ENCODE assay signal across 19 cellular contexts in the genomic region with DNA sequence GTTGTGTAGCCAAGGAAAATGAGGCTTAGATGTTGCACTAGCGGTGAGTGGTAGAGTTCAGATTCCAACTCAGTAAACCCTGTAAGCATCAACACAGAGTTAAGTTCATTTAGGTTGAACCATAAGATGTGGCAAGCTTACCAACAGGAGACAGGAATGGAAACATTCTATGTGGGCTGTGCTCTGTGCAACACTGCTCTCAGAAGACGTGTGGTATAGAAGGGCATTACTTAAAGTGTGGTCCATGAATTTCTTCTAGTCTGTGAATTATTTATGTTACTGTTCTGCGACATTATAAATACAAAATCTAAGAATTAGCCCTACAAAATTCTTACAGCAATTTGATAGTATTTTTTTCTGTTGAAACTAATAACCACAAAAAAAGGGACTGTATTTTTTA.
"Had no signal": no experiment of that assay in that cellular context is flagged by ENCODE, and none has a peak within 500 bp of the region (broad histone marks: within the 10 kb centered on the region; RNA-seq: fewer than 3 reads in every experiment).

No MANE protein-coding gene starts in this region.

- H3K4me3 ChIP-seq: body of pancreas, cardiac muscle cell, left lung, lung, sigmoid colon, smooth muscle cell, thoracic aorta, upper lobe of left lung had no signal

- H3K27me3 ChIP-seq: body of pancreas, cardiac muscle cell, left lung, sigmoid colon, upper lobe of left lung had no signal

- H3K36me3 ChIP-seq: cardiac muscle cell, left lung, sigmoid colon, thoracic aorta, upper lobe of left lung had no signal

- H3K4me2 ChIP-seq: smooth muscle cell had no signal

- H3K4me1 Mint-ChIP-seq: activated naive CD4-positive, alpha-beta T cell treated with anti-CD3 and anti-CD28 coated beads, Interleukin-2, amount 10 ng/mL, durations not matched to agents 7 days and 5 days; naive thymus-derived CD4-positive, alpha-beta T cell had no signal

- H3K9me3 ChIP-seq: body of pancreas, sigmoid colon, thoracic aorta, upper lobe of left lung had no signal

- DNase-seq: activated CD4-positive, alpha-beta memory T cell treated with anti-CD3 and anti-CD28 coated beads for 36 hours; activated CD4-positive, alpha-beta T cell treated with anti-CD3 and anti-CD28 coated beads for 48 hours; activated CD4-positive, CD25-positive, alpha-beta regulatory T cell; activated effector memory CD4-positive, alpha-beta T cell treated with anti-CD3 and anti-CD28 coated beads, Interleukin-2, amount 50 U/mL, for 16 hours; activated naive CD4-positive, alpha-beta T cell treated with anti-CD3 and anti-CD28 coated beads, Interleukin-2, amount 10 ng/mL, durations not matched to agents 7 days and 5 days; anterior cingulate cortex; body of pancreas; left lung; naive thymus-derived CD4-positive, alpha-beta T cell; sigmoid colon; stimulated activated CD4-positive, alpha-beta T cell treated with anti-CD3 and anti-CD28 coated beads, Interleukin-2, amount 100 ng/mL, for 48 hours; stimulated activated naive CD4-positive, alpha-beta T cell; T-helper 1 cell; upper lobe of left lung had no signal

- H3K27ac Mint-ChIP-seq: activated CD4-positive, alpha-beta memory T cell treated with anti-CD3 and anti-CD28 coated beads for 36 hours; activated naive CD4-positive, alpha-beta T cell treated with anti-CD3 and anti-CD28 coated beads, Interleukin-2, amount 10 ng/mL, durations not matched to agents 7 days and 5 days; naive thymus-derived CD4-positive, alpha-beta T cell had no signal

- FAIRE-seq: endometrium had no signal

- H3K27me3 Mint-ChIP-seq: activated CD4-positive, alpha-beta memory T cell treated with anti-CD3 and anti-CD28 coated beads for 36 hours; activated naive CD4-positive, alpha-beta T cell treated with anti-CD3 and anti-CD28 coated beads, Interleukin-2, amount 10 ng/mL, durations not matched to agents 7 days and 5 days; naive thymus-derived CD4-positive, alpha-beta T cell had no signal

- H3K27ac ChIP-seq: body of pancreas, cardiac muscle cell, left lung, sigmoid colon, thoracic aorta, upper lobe of left lung had no signal

- H3K4me3 Mint-ChIP-seq: activated CD4-positive, alpha-beta memory T cell treated with anti-CD3 and anti-CD28 coated beads for 36 hours; activated naive CD4-positive, alpha-beta T cell treated with anti-CD3 and anti-CD28 coated beads, Interleukin-2, amount 10 ng/mL, durations not matched to agents 7 days and 5 days; naive thymus-derived CD4-positive, alpha-beta T cell had no signal

- H3K36me3 Mint-ChIP-seq: activated CD4-positive, alpha-beta memory T cell treated with anti-CD3 and anti-CD28 coated beads for 36 hours; activated naive CD4-positive, alpha-beta T cell treated with anti-CD3 and anti-CD28 coated beads, Interleukin-2, amount 10 ng/mL, durations not matched to agents 7 days and 5 days; naive thymus-derived CD4-positive, alpha-beta T cell had no signal

- H3K4me1 ChIP-seq: body of pancreas, left lung, sigmoid colon, upper lobe of left lung had no signal

- ATAC-seq: body of pancreas; left lung; naive thymus-derived CD4-positive, alpha-beta T cell had no signal
